ENCODE assay signal across 15 cellular contexts in genomic region chr12:113889076-113889475, GRCh38.
A peak's percentile ranks its signal among the peaks of the same experiment; 100 is the strongest.
DNase-seq lines count a peak whose midpoint lies in the region; TF ChIP-seq lines count a peak whose summit lies in the region.
"Had no signal": no experiment of that assay in that cellular context is flagged by ENCODE, and none has a peak within 500 bp of the region (broad histone marks: within the 10 kb centered on the region; RNA-seq: fewer than 3 reads in every experiment).

No MANE protein-coding gene starts in this region.

- H3K27me3 ChIP-seq in endocrine pancreas (ENCODE audit: control insufficient read depth, insufficient read depth, low read length) (no peaks in the 10 kb centered on the region), neural progenitor cell (no peaks in the 10 kb centered on the region)
- H3K27me3 ChIP-seq: adrenal gland, left lung, ovary, thyroid gland had no signal

- no peaks in the 10 kb centered on the region for H3K9me3 ChIP-seq in endocrine pancreas (ENCODE audit: control insufficient read depth, low read length)
- no peaks in the 10 kb centered on the region for H3K9me3 ChIP-seq in neural progenitor cell (ENCODE audit: low read depth)
- H3K9me3 ChIP-seq: adrenal gland, left lung, thyroid gland had no signal

- H3F3A ChIP-seq in neural progenitor cell (ENCODE audit: low read depth) = peaks cover 21% of the 10 kb centered on the region

- no peak overlapping the region for H3K4me3 Mint-ChIP-seq in neural progenitor cell

- TF ChIP-seq CTCF in neural progenitor cell (IDR thresholded peaks at IDR 0.05) = peak; percentile 25

- peaks cover 9% of the 10 kb centered on the region for H3K36me3 Mint-ChIP-seq in neural progenitor cell

- peak overlapping the region; percentile 24 for H3K9ac ChIP-seq in endocrine pancreas (ENCODE audit: control insufficient read depth, insufficient read depth, low read length)
- H3K9ac ChIP-seq in neural progenitor cell = no peak overlapping the region

- H3K27ac ChIP-seq in neural progenitor cell = no peak overlapping the region
- H3K27ac ChIP-seq: 22Rv1, adrenal gland, left lung, ovary, thyroid gland had no signal

- no peaks in the 10 kb centered on the region for H3K36me3 ChIP-seq in endocrine pancreas (ENCODE audit: control insufficient read depth, insufficient read depth, low read length)
- no peaks in the 10 kb centered on the region for H3K36me3 ChIP-seq in neural progenitor cell
- H3K36me3 ChIP-seq: adrenal gland, ovary had no signal

- peaks cover 6% of the 10 kb centered on the region for H3K27me3 Mint-ChIP-seq in neural progenitor cell (ENCODE audit: insufficient read depth, low read depth)

- H2AFZ ChIP-seq in neural progenitor cell (replicated peaks) = no peak overlapping the region

- peaks cover 25% of the 10 kb centered on the region for H3K4me1 Mint-ChIP-seq in neural progenitor cell

- H3K79me2 ChIP-seq in neural progenitor cell (ENCODE audit: low read depth) = no peaks in the 10 kb centered on the region

- peaks cover 13% of the 10 kb centered on the region for H3K9me3 Mint-ChIP-seq in neural progenitor cell

- no peak overlapping the region for H3K4me3 ChIP-seq in endocrine pancreas (ENCODE audit: control insufficient read depth, insufficient read depth, low read length)
- H3K4me3 ChIP-seq in neural progenitor cell = no peak overlapping the region
- H3K4me3 ChIP-seq: adrenal gland, left lung, ovary, thyroid gland had no signal

- H3K4me1 ChIP-seq in endocrine pancreas (ENCODE audit: control insufficient read depth, insufficient read depth, low read length) (peaks cover 7% of the 10 kb centered on the region), neural progenitor cell (peaks cover 33% of the 10 kb centered on the region)
- H3K4me1 ChIP-seq: left lung, thyroid gland had no signal

- H4K20me1 ChIP-seq in neural progenitor cell (ENCODE audit: low read depth) = no peaks in the 10 kb centered on the region

- no peak overlapping the region for H3K4me2 ChIP-seq in neural progenitor cell

- H3K27ac Mint-ChIP-seq in neural progenitor cell = no peak overlapping the region

- DNase-seq in NCI-H1092 treated with DMSO at 0.1 percent for 48 hours (lab: John Stamatoyannopoulos, UW) (peak; percentile 7), NCI-H1092 (lab: John Stamatoyannopoulos, UW) (no peak), NCI-H2107 (lab: John Stamatoyannopoulos, UW) (peak; percentile 36), neural progenitor cell (ENCODE audit: low spot score) (no peak), DMS53 treated with DMSO at 0.1 percent for 48 hours (lab: John Stamatoyannopoulos, UW; ENCODE audit: unreplicated experiment) (no peak), RPMI8226 (no peak)
- no peak for DNase-seq in activated CD4-positive, CD25-positive, alpha-beta regulatory T cell (lab: John Stamatoyannopoulos, UW)
- DNase-seq: activated CD4-positive, CD25-positive, alpha-beta regulatory T cell treated with anti-CD3 and anti-CD28 coated beads, Interleukin-2, amount 50 U/mL, for 72 hours; adrenal gland; Karpas-422; left lung; ovary; thyroid gland had no signal

Comparison
In these comparisons a context has a peak if more than half of its experiments do, and no peak if none do; other contexts are left out.
1. DNase-seq: peak in NCI-H1092 treated with DMSO at 0.1 percent for 48 hours (single experiment) and NCI-H2107 (single experiment); none in NCI-H1092 (single experiment), neural progenitor cell (single experiment), activated CD4-positive, CD25-positive, alpha-beta regulatory T cell (0 of 4), DMS53 treated with DMSO at 0.1 percent for 48 hours (single experiment) and RPMI8226 (single experiment).